Comparison of ENCODE assay signal across 19 cellular contexts in the genomic region with DNA sequence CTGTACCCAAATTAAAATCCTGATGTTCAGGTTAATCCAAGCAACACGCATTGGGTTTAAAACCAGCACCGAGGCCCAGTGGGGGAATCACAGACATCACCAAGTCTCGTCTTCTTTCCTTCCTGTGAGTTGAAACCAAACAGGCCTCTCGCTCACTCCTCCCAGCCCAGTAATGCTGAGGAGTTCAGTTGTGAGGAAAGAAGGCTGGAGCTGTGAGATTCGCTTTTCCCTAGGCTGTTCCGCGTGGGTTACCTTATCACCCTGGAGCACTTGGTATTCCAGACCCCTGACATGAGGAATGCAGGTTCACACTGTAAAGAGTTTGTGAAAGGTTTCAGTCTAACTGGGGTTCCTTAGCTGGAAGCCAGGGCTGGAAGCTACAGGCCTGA. TPM values are rescaled to one million over a fixed set of nuclear protein-coding genes. Genes with fewer than 3 reads are reported as not detected.
"Had no signal": no experiment of that assay in that cellular context is flagged by ENCODE, and none has a peak within 500 bp of the region (broad histone marks: within the 10 kb centered on the region; RNA-seq: fewer than 3 reads in every experiment).

No MANE protein-coding gene starts in this region.

- H3K4me1 ChIP-seq: uterus had no signal

- H3K27ac ChIP-seq: ovary, thoracic aorta, uterus, VCaP had no signal

- H3K27ac Mint-ChIP-seq: activated T-helper 2 cell treated with anti-CD3 and anti-CD28 coated beads, Interferon-gamma antibody, Interleukin-2, Interleukin-4, amounts not matched to agents 10 μg/mL and 5 μg/mL and 100 μg/mL, durations not matched to agents 14 hours and 24 hours and 36 hours; nephron progenitor cell; stimulated activated naive CD8-positive, alpha-beta T cell treated with anti-CD3 and anti-CD28 coated beads, Interleukin-15, amount 100 ng/mL, for 72 hours had no signal

- H3K36me3 ChIP-seq: ovary, uterus had no signal

- H3K36me3 Mint-ChIP-seq: activated naive CD4-positive, alpha-beta T cell treated with anti-CD3 and anti-CD28 coated beads, Interleukin-2, amount 50 U/mL, for 72 hours had no signal

- H3K4me3 Mint-ChIP-seq: nephron progenitor cell; stimulated activated naive CD8-positive, alpha-beta T cell treated with anti-CD3 and anti-CD28 coated beads, Interleukin-15, amount 100 ng/mL, for 72 hours had no signal

- H3K27me3 Mint-ChIP-seq: stimulated activated naive CD8-positive, alpha-beta T cell treated with anti-CD3 and anti-CD28 coated beads, Interleukin-15, amount 100 ng/mL, for 72 hours had no signal

- DNase-seq: activated T-cell treated with anti-CD3 and anti-CD28 coated beads for 4 hours; nephron progenitor cell; ovary; stimulated activated CD4-positive, alpha-beta T cell treated with anti-CD3 and anti-CD28 coated beads, Interleukin-15, amount 100 ng/mL, for 24 hours; stimulated activated CD4-positive, alpha-beta T cell treated with anti-CD3 and anti-CD28 coated beads, Interleukin-4, amount 100 ng/mL, for 24 hours; stimulated activated naive CD8-positive, alpha-beta T cell treated with anti-CD3 and anti-CD28 coated beads, Interleukin-15, amount 100 ng/mL, for 72 hours; T-helper 9 cell; uterus had no signal

- H3K9me3 ChIP-seq: ovary, thoracic aorta, uterus had no signal

- H3K9me3 Mint-ChIP-seq: activated naive CD4-positive, alpha-beta T cell treated with anti-CD3 and anti-CD28 coated beads, Interleukin-2, amount 50 U/mL, for 72 hours; activated T-helper 2 cell treated with anti-CD3 and anti-CD28 coated beads, Interferon-gamma antibody, Interleukin-2, Interleukin-4, amounts not matched to agents 10 μg/mL and 5 μg/mL and 100 μg/mL, durations not matched to agents 14 hours and 24 hours and 36 hours; nephron progenitor cell; stimulated activated naive CD8-positive, alpha-beta T cell treated with anti-CD3 and anti-CD28 coated beads, Interleukin-15, amount 100 ng/mL, for 72 hours had no signal

- H3K27me3 ChIP-seq: ovary, uterus had no signal

- H3K4me3 ChIP-seq: ovary, thoracic aorta, uterus had no signal

RNA-seq across cellular contexts. Expression of a gene that starts 20.8 kb away (rescaled TPM):
- total RNA-seq: activated CD8-positive, alpha-beta memory T cell treated with anti-CD3 and anti-CD28 coated beads for 36 hours; activated naive CD4-positive, alpha-beta T cell treated with anti-CD3 and anti-CD28 coated beads, Interleukin-2, amount 50 U/mL, for 72 hours; activated T-helper 2 cell treated with anti-CD3 and anti-CD28 coated beads, Interferon-gamma antibody, Interleukin-2, Interleukin-4, amounts not matched to agents 10 μg/mL and 5 μg/mL and 100 μg/mL, durations not matched to agents 14 hours and 24 hours and 36 hours; chondrocyte; dermis microvascular lymphatic vessel endothelial cell; left colon; lung microvascular endothelial cell; renal cortical epithelial cell; thoracic aorta had no signal
- polyA plus RNA-seq: esophagus had no signal
